9 cellular contexts compared by ENCODE assay signal in genomic region chr2:237628482-237629187, GRCh38. TPM values are rescaled to one million over a fixed set of nuclear protein-coding genes. Genes with fewer than 3 reads are reported as not detected.
DNase-seq lines count a peak whose midpoint lies in the region; ATAC-seq, FAIRE-seq and TF ChIP-seq lines count a peak whose summit lies in the region.
"Had no signal": no experiment of that assay in that cellular context is flagged by ENCODE, and none has a peak within 500 bp of the region (broad histone marks: within the 10 kb centered on the region; RNA-seq: fewer than 3 reads in every experiment).

No MANE protein-coding gene starts in this region.

- H3K4me3 Mint-ChIP-seq in activated CD4-positive, alpha-beta T cell treated with anti-CD3 and anti-CD28 coated beads for 36 hours: peak overlapping the region; percentile 76

- peaks cover 3% of the 10 kb centered on the region; the same call in 1 of the 2 replicates for H4K20me1 ChIP-seq in HepG2 (ENCODE audit: insufficient read depth, low read length)

- in situ Hi-C loops in HepG2 (cut with HindIII; ENCODE audit: extremely low pct_ligation_motif_present, low pct_unique_long_range_greater_than_20kb): no loop called here

- no peaks in the 10 kb centered on the region for H3K36me3 Mint-ChIP-seq in activated CD4-positive, alpha-beta T cell treated with anti-CD3 and anti-CD28 coated beads for 36 hours (ENCODE audit: low read depth)

- CTCF ChIA-PET in activated CD4-positive, alpha-beta T cell treated with anti-CD3 and anti-CD28 coated beads for 36 hours (lab: Charles Lee): interaction anchor here (1.9 kb wide), 1 partner anchor 43 kb away, joined by 5 read pairs; no protein-coding TSS in a partner anchor
- CTCF ChIA-PET in HepG2 (lab: Yijun Ruan, JAX; ENCODE audit: low intra/inter-chr PET ratio, low total read pairs): no interaction called here

- TF ChIP-seq RAD21 in HepG2 (CRISPR knock-in tag; IDR thresholded peaks at IDR 0.05): no peak

- POLR2A ChIA-PET in activated CD4-positive, alpha-beta T cell treated with anti-CD3 and anti-CD28 coated beads for 36 hours (lab: Charles Lee): no interaction called here
- POLR2A ChIA-PET in HepG2 (lab: Yijun Ruan, JAX): interaction anchor here (0.9 kb wide), 1 partner anchor 11 kb away, joined by 4 read pairs; no protein-coding TSS in a partner anchor

- H3K36me3 ChIP-seq in ascending aorta: no peaks in the 10 kb centered on the region
- no peaks in the 10 kb centered on the region for H3K36me3 ChIP-seq in HepG2 (replicated peaks in 1 of 2; ENCODE audit: control insufficient read depth in 1 of 2, insufficient read depth in 2 of 2, low read length in 2 of 2)
- H3K36me3 ChIP-seq in stomach: peaks cover 0 to 8% (median 4%) of the 10 kb centered on the region in 4 donors
- H3K36me3 ChIP-seq in Peyer's patch: no peaks in the 10 kb centered on the region

- intact Hi-C loops in activated CD4-positive, alpha-beta T cell treated with anti-CD3 and anti-CD28 coated beads for 36 hours (cut with DNase I, micrococcal nuclease): no loop called here
- intact Hi-C loops in ascending aorta (cut with DNase I) (loop anchor here (1.0 kb wide), 1 partner anchor 28 kb away; no protein-coding TSS in a partner anchor), HepG2 (cut with micrococcal nuclease; ENCODE audit: unreplicated experiment) (no loop called here), stomach (cut with DNase I; ENCODE audit: low total_unique reads) (no loop called here)

- H3K9ac ChIP-seq in HepG2 (ENCODE audit: insufficient read depth, low read depth, low read length): peak overlapping the region; percentile 37; the same call in 1 of the 2 replicates

- H3K9me3 ChIP-seq in ascending aorta (no peaks in the 10 kb centered on the region), HepG2 (ENCODE audit: low read length) (no peaks in the 10 kb centered on the region), stomach (no peaks in the 10 kb centered on the region), Peyer's patch (no peaks in the 10 kb centered on the region)

- peak overlapping the region; percentile 79 for H3K4me2 ChIP-seq in HepG2 (ENCODE audit: low read depth, low read length)

- TF ChIP-seq CTCF in ascending aorta (IDR thresholded peaks at IDR 0.05): no peak
- TF ChIP-seq CTCF in HepG2 (CRISPR knock-in tag; IDR thresholded peaks at IDR 0.05): no peak
- TF ChIP-seq CTCF in stomach (IDR thresholded peaks at IDR 0.05): no peak
- TF ChIP-seq CTCF in Peyer's patch (IDR thresholded peaks at IDR 0.05): no peak

- no peak for TF ChIP-seq POLR2A in HepG2 (IDR thresholded peaks at IDR 0.05; ENCODE audit: insufficient read depth in 1 of 2, low read depth in 2 of 2, low read length in 2 of 2)
- no peak for TF ChIP-seq POLR2A in stomach (IDR thresholded peaks at IDR 0.05)
- TF ChIP-seq POLR2A in Peyer's patch (IDR thresholded peaks at IDR 0.05): no peak

- WGBS in HepG2 (ENCODE audit: low lambda C conversion rate): 87% methylated on average over 10 of the region's 10 CpGs
- WGBS in stomach, 5 donors: 38 to 61% (median 45%) methylated on average over 10 of the region's 10 CpGs

- H3K4me1 Mint-ChIP-seq in activated CD4-positive, alpha-beta T cell treated with anti-CD3 and anti-CD28 coated beads for 36 hours: peaks cover 18% of the 10 kb centered on the region

- no peak for FAIRE-seq in HepG2 (lab: Jason Lieb, UNC)

- TF ChIP-seq EP300 in HepG2 (IDR thresholded peaks at IDR 0.05; ENCODE audit: low read depth in 2 of 2, low read length in 2 of 2) (no peak), HepG2 (CRISPR knock-in tag; IDR thresholded peaks at IDR 0.05; ENCODE audit: borderline replicate concordance) (no peak), stomach (IDR thresholded peaks at IDR 0.05) (no peak)

- H3K4me1 ChIP-seq in ascending aorta (peaks cover 30 to 61% of the 10 kb centered on the region in 2 donors), HepG2 (ENCODE audit: insufficient read depth, low read length) (peaks cover 42% of the 10 kb centered on the region), stomach (peaks cover 30 to 60% (median 39%) of the 10 kb centered on the region in 4 donors), Peyer's patch (peaks cover 0 to 14% (median 4%) of the 10 kb centered on the region in 4 donors)

- H3K27me3 ChIP-seq in ascending aorta (no peaks in the 10 kb centered on the region), HepG2 (ENCODE audit: control insufficient read depth in 1 of 2, insufficient read depth in 2 of 2, low read length in 2 of 2) (peaks cover 2 to 48% of the 10 kb centered on the region in 2 experiments; a peak in 4 of 5 replicates), stomach (peaks cover 0 to 16% (median 0%) of the 10 kb centered on the region in 3 donors), Peyer's patch (no peaks in the 10 kb centered on the region)

- no peak overlapping the region for H3K27ac Mint-ChIP-seq in activated CD4-positive, alpha-beta T cell treated with anti-CD3 and anti-CD28 coated beads for 36 hours

- ATAC-seq in activated CD4-positive, alpha-beta T cell treated with anti-CD3 and anti-CD28 coated beads for 36 hours: no peak
- ATAC-seq in HepG2 (no peak), GM19351 (IDR thresholded peaks at IDR 0.05; ENCODE audit: unreplicated experiment) (no peak)

- no peak for DNase-seq in activated CD4-positive, alpha-beta T cell treated with anti-CD3 and anti-CD28 coated beads for 36 hours
- no peak for DNase-seq in activated CD4-positive, alpha-beta T cell treated with anti-CD3 and anti-CD28 coated beads, Interleukin-2, amount 50 U/mL, for 1 hour
- no peak for DNase-seq in ascending aorta (ENCODE audit: low spot score in 2 of 2)
- no peak for DNase-seq in HepG2 (ENCODE audit: low spot score)
- peak; percentile 45 for DNase-seq in stomach
- no peak for DNase-seq in GDM1 (lab: John Stamatoyannopoulos, UW)
- no peak for DNase-seq in Peyer's patch
- DNase-seq: SHP77 treated with DMSO at 0.1 percent for 48 hours had no signal

- H3K4me3 ChIP-seq in ascending aorta (peak overlapping the region; percentile 89 to 97), HepG2 (replicated peaks in 1 of 3; ENCODE audit: insufficient read depth in 1 of 3, low read depth in 2 of 3, low read length in 3 of 3) (peak overlapping the region; percentile 52 to 76 (median 61)), stomach (peak overlapping the region; percentile 61 to 90 (median 77)), Peyer's patch (peak overlapping the region in 2 of 4 donors; percentile 59 to 72)

- no peak overlapping the region for H2AFZ ChIP-seq in HepG2 (ENCODE audit: low read length)

- BruUV-seq in HepG2 (replicated peaks; lab: Mats Ljungman, UMichigan): TSS peak; percentile 59

- peaks cover 21% of the 10 kb centered on the region for H3K27me3 Mint-ChIP-seq in activated CD4-positive, alpha-beta T cell treated with anti-CD3 and anti-CD28 coated beads for 36 hours

- H3K79me2 ChIP-seq in HepG2 (ENCODE audit: insufficient read depth, low read length): no peaks in the 10 kb centered on the region

- peak overlapping the region; percentile 94 to 99 for H3K27ac ChIP-seq in ascending aorta
- no peak overlapping the region for H3K27ac ChIP-seq in HepG2 (ENCODE audit: extremely low read length, insufficient read depth, low read length)
- peak overlapping the region in 2 of 5 donors; percentile 18 to 90 for H3K27ac ChIP-seq in stomach
- no peak overlapping the region for H3K27ac ChIP-seq in Peyer's patch

- H3K9me3 Mint-ChIP-seq in activated CD4-positive, alpha-beta T cell treated with anti-CD3 and anti-CD28 coated beads for 36 hours (ENCODE audit: low read depth): no peaks in the 10 kb centered on the region

RNA-seq across cellular contexts. Expression of gene LRRFIP1, which starts 1.2 kb away (rescaled TPM):
- total RNA-seq in activated CD4-positive, alpha-beta T cell treated with anti-CD3 and anti-CD28 coated beads for 36 hours: 100 to 1,000 TPM; 234 to 235 TPM
- 133 TPM for total RNA-seq in ascending aorta
- 15.9 and 22.0 TPM in 2 replicates for total RNA-seq in HepG2 (2016; rRNA removed; fragmentation: Illumina TruSeq; extraction: Trizol)
- 11.0 and 11.2 TPM in 2 replicates for total RNA-seq in HepG2 (2016; cell fraction: cytosol; rRNA removed; fragmentation: Illumina TruSeq; extraction: Trizol; ENCODE audit: low read depth)
- total RNA-seq in HepG2 (2016; cell fraction: insoluble cytoplasmic fraction; rRNA removed; fragmentation: Illumina TruSeq; extraction: Trizol): 15.6 and 24.6 TPM in 2 replicates
- 18.1 and 18.4 TPM in 2 replicates for total RNA-seq in HepG2 (2016; cell fraction: membrane; rRNA removed; fragmentation: Illumina TruSeq; extraction: Trizol)
- 31.0 and 33.7 TPM in 2 replicates for total RNA-seq in HepG2 (2016; cell fraction: nucleus; rRNA removed; fragmentation: Illumina TruSeq; extraction: Trizol)
- polyA plus RNA-seq in HepG2 (2011; rRNA removed): 31.2 and 40.5 TPM in 2 replicates
- 19.8 and 25.0 TPM in 2 replicates for polyA plus RNA-seq in HepG2 (2011; cell fraction: cytosol; rRNA removed)
- 43.1 TPM in 2 replicates for polyA plus RNA-seq in HepG2 (2011; cell fraction: nucleus; rRNA removed)
- 48.6 and 68.2 TPM in 2 replicates for polyA plus RNA-seq in HepG2 (2012)
- 5.6 and 6.5 TPM in 2 replicates for polyA plus RNA-seq in HepG2 (2016; cell fraction: cytosol; fragmentation: Illumina TruSeq; extraction: Trizol; ENCODE audit: low read depth)
- 43.3 and 43.5 TPM in 2 replicates for polyA plus RNA-seq in HepG2 (2016; cell fraction: insoluble cytoplasmic fraction; fragmentation: Illumina TruSeq; extraction: Trizol; ENCODE audit: low read depth)
- 10.6 and 13.6 TPM in 2 replicates for polyA plus RNA-seq in HepG2 (2016; cell fraction: membrane; fragmentation: Illumina TruSeq; extraction: Trizol; ENCODE audit: low read depth)
- polyA plus RNA-seq in HepG2 (2016; cell fraction: nucleus; fragmentation: Illumina TruSeq; extraction: Trizol; ENCODE audit: insufficient read depth, low read depth): 55.6 and 61.1 TPM in 2 replicates
- 26.4 and 35.1 TPM in 2 replicates for polyA minus RNA-seq in HepG2 (2011; rRNA and poly(A)+ RNA removed; ENCODE audit: low replicate concordance)
- 26.2 and 26.7 TPM in 2 replicates for polyA minus RNA-seq in HepG2 (2011; cell fraction: cytosol; rRNA and poly(A)+ RNA removed)
- polyA minus RNA-seq in HepG2 (2011; cell fraction: nucleus; rRNA and poly(A)+ RNA removed): 97.5 and 100 TPM in 2 replicates
- total RNA-seq in stomach: 100 to 1,000 TPM; 126 to 201 (median 152) TPM
- polyA plus RNA-seq in stomach: 10 to 100 TPM; 31.6 to 43.7 (median 40.6) TPM
- total RNA-seq in Peyer's patch: 100 to 1,000 TPM; 114 to 182 (median 135) TPM

RNA-seq across cellular contexts. Expression of gene RAB17, which starts 38.1 kb away (rescaled TPM):
- under 1 TPM; 0.18 to 0.30 TPM for total RNA-seq in activated CD4-positive, alpha-beta T cell treated with anti-CD3 and anti-CD28 coated beads for 36 hours
- total RNA-seq in ascending aorta: 0.32 TPM
- 68.0 and 70.0 TPM in 2 replicates for total RNA-seq in HepG2 (2016; rRNA removed; fragmentation: Illumina TruSeq; extraction: Trizol)
- 21.0 and 21.9 TPM in 2 replicates for total RNA-seq in HepG2 (2016; cell fraction: cytosol; rRNA removed; fragmentation: Illumina TruSeq; extraction: Trizol; ENCODE audit: low read depth)
- 67.8 and 73.3 TPM in 2 replicates for total RNA-seq in HepG2 (2016; cell fraction: insoluble cytoplasmic fraction; rRNA removed; fragmentation: Illumina TruSeq; extraction: Trizol)
- 42.7 and 50.7 TPM in 2 replicates for total RNA-seq in HepG2 (2016; cell fraction: membrane; rRNA removed; fragmentation: Illumina TruSeq; extraction: Trizol)
- total RNA-seq in HepG2 (2016; cell fraction: nucleus; rRNA removed; fragmentation: Illumina TruSeq; extraction: Trizol): 51.2 and 64.7 TPM in 2 replicates
- 124 and 141 TPM in 2 replicates for polyA plus RNA-seq in HepG2 (2011; rRNA removed)
- 66.2 and 82.5 TPM in 2 replicates for polyA plus RNA-seq in HepG2 (2011; cell fraction: cytosol; rRNA removed)
- 477 and 514 TPM in 2 replicates for polyA plus RNA-seq in HepG2 (2011; cell fraction: nucleus; rRNA removed)
- polyA plus RNA-seq in HepG2 (2012): 189 and 204 TPM in 2 replicates
- 14.6 and 16.8 TPM in 2 replicates for polyA plus RNA-seq in HepG2 (2016; cell fraction: cytosol; fragmentation: Illumina TruSeq; extraction: Trizol; ENCODE audit: low read depth)
- 53.0 and 54.7 TPM in 2 replicates for polyA plus RNA-seq in HepG2 (2016; cell fraction: insoluble cytoplasmic fraction; fragmentation: Illumina TruSeq; extraction: Trizol; ENCODE audit: low read depth)
- polyA plus RNA-seq in HepG2 (2016; cell fraction: membrane; fragmentation: Illumina TruSeq; extraction: Trizol; ENCODE audit: low read depth): 27.1 and 29.9 TPM in 2 replicates
- 145 and 160 TPM in 2 replicates for polyA plus RNA-seq in HepG2 (2016; cell fraction: nucleus; fragmentation: Illumina TruSeq; extraction: Trizol; ENCODE audit: insufficient read depth, low read depth)
- 4.6 and 63.9 TPM in 2 replicates for polyA minus RNA-seq in HepG2 (2011; rRNA and poly(A)+ RNA removed; ENCODE audit: low replicate concordance)
- 23.6 and 25.7 TPM in 2 replicates for polyA minus RNA-seq in HepG2 (2011; cell fraction: cytosol; rRNA and poly(A)+ RNA removed)
- 126 and 135 TPM in 2 replicates for polyA minus RNA-seq in HepG2 (2011; cell fraction: nucleus; rRNA and poly(A)+ RNA removed)
- 100 to 1,000 TPM in 2 of 5 donors, 10 to 100 TPM in 2, 1 to 10 TPM in 1; 8.8 to 187 (median 25.6) TPM for total RNA-seq in stomach
- 10 to 100 TPM; 38.8 to 83.8 (median 62.9) TPM for polyA plus RNA-seq in stomach
- 100 to 1,000 TPM in 3 of 4 donors, 10 to 100 TPM in 1; 66.0 to 244 (median 219) TPM for total RNA-seq in Peyer's patch

Comparison
In these comparisons a context has a peak if more than half of its experiments do, and no peak if none do; other contexts are left out.
1. H3K27ac ChIP-seq: peak in ascending aorta (2 of 2); none in HepG2 (single experiment) and Peyer's patch (0 of 4).